8 cellular contexts compared by ENCODE assay signal in genomic region chr7:23299770-23300300, GRCh38. TPM values are rescaled to one million over a fixed set of nuclear protein-coding genes. Genes with fewer than 3 reads are reported as not detected.
A peak's percentile ranks its signal among the peaks of the same experiment; 100 is the strongest.
DNase-seq lines count a peak whose midpoint lies in the region; TF ChIP-seq lines count a peak whose summit lies in the region.

No MANE protein-coding gene starts in this region.

- CTCF ChIA-PET in activated naive CD4-positive, alpha-beta T cell treated with anti-CD3 and anti-CD28 coated beads, Interleukin-2, amount 10 ng/mL, durations not matched to agents 7 days and 5 days (lab: Charles Lee): interaction anchor here (0.9 to 3.5 kb wide), 5 partner anchors 22 to 162 kb away, joined by 3 to 13 read pairs (median 3); no protein-coding TSS in a partner anchor

- H3K4me3 ChIP-seq in Peyer's patch (peak overlapping the region; percentile 74 to 84 (median 76)), epithelial cell of proximal tubule (ENCODE audit: low read depth, low read length) (peak overlapping the region; percentile 85), ovary (peak overlapping the region; percentile 93)

- H3K36me3 Mint-ChIP-seq in activated naive CD4-positive, alpha-beta T cell treated with anti-CD3 and anti-CD28 coated beads, Interleukin-2, amount 10 ng/mL, durations not matched to agents 7 days and 5 days: peaks cover 27% of the 10 kb centered on the region

- peak overlapping the region; percentile 61 to 89 (median 78) for H3K27ac ChIP-seq in Peyer's patch
- peak overlapping the region; percentile 51 to 78 for H3K27ac ChIP-seq in ovary

- no peak for TF ChIP-seq CTCF in Peyer's patch (IDR thresholded peaks at IDR 0.05)
- TF ChIP-seq CTCF in epithelial cell of proximal tubule (conservative IDR thresholded peaks at IDR 0.05; ENCODE audit: low read depth, low read length): no peak
- TF ChIP-seq CTCF in ovary (IDR thresholded peaks at IDR 0.05): no peak

- no peaks in the 10 kb centered on the region for H3K27me3 Mint-ChIP-seq in activated naive CD4-positive, alpha-beta T cell treated with anti-CD3 and anti-CD28 coated beads, Interleukin-2, amount 10 ng/mL, durations not matched to agents 7 days and 5 days

- TF ChIP-seq EP300 in ovary (IDR thresholded peaks at IDR 0.05): no peak

- H3K4me1 Mint-ChIP-seq in activated naive CD4-positive, alpha-beta T cell treated with anti-CD3 and anti-CD28 coated beads, Interleukin-2, amount 10 ng/mL, durations not matched to agents 7 days and 5 days: peaks cover 47% of the 10 kb centered on the region

- H3K9me3 Mint-ChIP-seq in activated naive CD4-positive, alpha-beta T cell treated with anti-CD3 and anti-CD28 coated beads, Interleukin-2, amount 10 ng/mL, durations not matched to agents 7 days and 5 days: peaks cover 5% of the 10 kb centered on the region

- no peak for DNase-seq in activated naive CD4-positive, alpha-beta T cell treated with anti-CD3 and anti-CD28 coated beads, Interleukin-2, amount 10 ng/mL, durations not matched to agents 7 days and 5 days
- no peak for DNase-seq in activated naive CD4-positive, alpha-beta T cell treated with anti-CD3 and anti-CD28 coated beads, Interleukin-2, amount 50 U/mL, for 16 hours
- DNase-seq in Peyer's patch (no peak), epithelial cell of proximal tubule (ENCODE audit: low read depth) (no peak), ovary (no peak), GOT3 (lab: John Stamatoyannopoulos, UW) (no peak), NCI-H146 (lab: John Stamatoyannopoulos, UW) (no peak), NOMO-1 treated with dmso at 0.1 percent for 144 hours (lab: John Stamatoyannopoulos, UW; ENCODE audit: unreplicated experiment) (no peak)

- intact Hi-C loops in ovary (cut with DNase I): no loop called here

- H3K27me3 ChIP-seq in Peyer's patch: no peaks in the 10 kb centered on the region
- no peaks in the 10 kb centered on the region for H3K27me3 ChIP-seq in ovary

- no peaks in the 10 kb centered on the region for H3K9me3 ChIP-seq in Peyer's patch
- no peaks in the 10 kb centered on the region for H3K9me3 ChIP-seq in ovary

- H3K4me1 ChIP-seq in Peyer's patch (peaks cover 0 to 32% (median 9%) of the 10 kb centered on the region in 4 donors), ovary (ENCODE audit: insufficient read depth) (peaks cover 13% of the 10 kb centered on the region)

- TF ChIP-seq POLR2A in Peyer's patch (IDR thresholded peaks at IDR 0.05) (no peak), ovary (IDR thresholded peaks at IDR 0.05) (no peak)

- 2 to 6% (median 4%) methylated on average over 12 of the region's 12 CpGs for WGBS in ovary, 3 donors

- peaks cover 0 to 12% (median 0%) of the 10 kb centered on the region in 3 donors for H3K36me3 ChIP-seq in Peyer's patch
- H3K36me3 ChIP-seq in ovary: no peaks in the 10 kb centered on the region

- H3K4me3 Mint-ChIP-seq in activated naive CD4-positive, alpha-beta T cell treated with anti-CD3 and anti-CD28 coated beads, Interleukin-2, amount 10 ng/mL, durations not matched to agents 7 days and 5 days: peak overlapping the region; percentile 95

- peak overlapping the region; percentile 96 for H3K27ac Mint-ChIP-seq in activated naive CD4-positive, alpha-beta T cell treated with anti-CD3 and anti-CD28 coated beads, Interleukin-2, amount 10 ng/mL, durations not matched to agents 7 days and 5 days

RNA-seq across cellular contexts. Expression of gene MALSU1, which starts 0.7 kb away (rescaled TPM):
- total RNA-seq in Peyer's patch (10 to 100 TPM; 15.7 to 40.5 (median 31.3) TPM), epithelial cell of proximal tubule (95.7 and 97.4 TPM in 2 replicates), ovary (10 to 100 TPM; 49.8 to 88.7 (median 59.0) TPM)
- 10 to 100 TPM; 44.3 to 50.5 TPM for polyA plus RNA-seq in ovary

RNA-seq across cellular contexts. Expression of gene GPNMB, which starts 53.3 kb away (rescaled TPM):
- total RNA-seq in Peyer's patch (10 to 100 TPM; 12.1 to 37.8 (median 25.6) TPM), epithelial cell of proximal tubule (10.6 and 10.9 TPM in 2 replicates), ovary (100 to 1,000 TPM in 2 of 7 donors, 10 to 100 TPM in 5; 13.9 to 143 (median 64.1) TPM)
- polyA plus RNA-seq in ovary: 100 to 1,000 TPM in 1 of 2 donors, 10 to 100 TPM in 1; 38.0 to 431 TPM
